ENCODE assay signal across 8 cellular contexts in the genomic region with DNA sequence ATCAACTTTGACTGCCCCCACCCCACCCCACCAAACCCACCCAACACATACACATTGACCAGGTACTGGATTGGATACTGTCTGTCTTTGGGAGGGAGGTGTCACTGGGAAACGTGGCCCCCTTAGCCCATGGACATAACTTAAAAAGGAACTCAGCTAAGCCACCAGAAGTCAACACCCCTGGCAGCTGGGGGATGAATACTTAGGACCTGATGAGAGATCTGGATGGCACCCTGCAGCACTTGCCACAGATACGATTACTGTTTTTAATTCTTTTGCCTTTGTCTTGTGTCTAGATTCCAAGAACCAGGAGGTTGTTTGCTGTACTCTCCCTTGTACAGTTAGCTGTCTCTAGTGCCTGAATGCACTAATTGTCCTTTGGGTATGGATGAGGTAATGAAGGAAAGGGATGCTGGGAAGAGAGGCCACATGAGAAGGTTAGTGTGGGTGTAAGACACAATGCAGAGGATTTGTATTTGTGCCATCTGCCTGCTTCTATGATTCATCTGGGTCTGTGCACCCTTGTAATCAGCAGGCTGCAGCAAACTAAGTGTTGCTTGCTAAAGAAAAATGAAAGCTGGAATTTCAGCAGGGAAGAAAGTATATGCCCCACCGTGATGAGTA.
DNase-seq lines count a peak whose midpoint lies in the region; ATAC-seq and TF ChIP-seq lines count a peak whose summit lies in the region.

No MANE protein-coding gene starts in this region.

- TF ChIP-seq CTCF in AG04449 (IDR thresholded peaks at IDR 0.05; ENCODE audit: insufficient read depth, low read length, missing control alignments) (no peak), thyroid gland (IDR thresholded peaks at IDR 0.05) (no peak)

- H3K4me1 ChIP-seq in thyroid gland = peaks cover 36 to 40% of the 10 kb centered on the region in 2 donors

- intact Hi-C loops in thyroid gland (cut with DNase I) = loop anchor here (10.0 kb wide), 1 partner anchor 124 kb away; no protein-coding TSS in a partner anchor

- CTCF ChIA-PET in AG04449 (lab: Yijun Ruan, JAX) = interaction anchor here (1.0 kb wide), 1 partner anchor 13 kb away, joined by 4 read pairs; no protein-coding TSS in a partner anchor

- DNase-seq in AG04449 (ENCODE audit: low read depth, low spot score) (peak; percentile 74), LHCN-M2 (ENCODE audit: low read depth) (peak; percentile 85), caudate nucleus (lab: John Stamatoyannopoulos, UW) (peak in 41 of 61 donors; percentile 4 to 83 (median 51)), kidney tubule cell (ENCODE audit: low spot score) (peak; percentile 76), DMS79 (lab: John Stamatoyannopoulos, UW) (no peak), thyroid gland (no peak)
- DNase-seq in stimulated activated CD4-positive, alpha-beta T cell treated with anti-CD3 and anti-CD28 coated beads, Interleukin-4, amount 100 ng/mL, for 24 hours = no peak

- H3K4me3 ChIP-seq in AG04449 (ENCODE audit: low read depth, low read length) = no peak overlapping the region
- no peak overlapping the region for H3K4me3 ChIP-seq in thyroid gland (replicated peaks in 1 of 3)

- WGBS in thyroid gland, 2 donors = 76 to 93% methylated on average over 3 of the region's 3 CpGs

- no peak for TF ChIP-seq POLR2A in thyroid gland (IDR thresholded peaks at IDR 0.05)

- H3K27ac ChIP-seq in caudate nucleus (ENCODE audit: low read depth, low read length) (peak overlapping the region; percentile 91), thyroid gland (no peak overlapping the region)

- POLR2A ChIA-PET in AG04449 (lab: Yijun Ruan, JAX) = no interaction called here

- H3K9me3 ChIP-seq in thyroid gland = no peaks in the 10 kb centered on the region

- H3K36me3 ChIP-seq in thyroid gland = no peaks in the 10 kb centered on the region

- H3K27me3 ChIP-seq in thyroid gland = no peaks in the 10 kb centered on the region

- no peak for ATAC-seq in activated CD4-positive, CD25-positive, alpha-beta regulatory T cell treated with anti-CD3 and anti-CD28 coated beads, Interleukin-2, amount 50 U/mL, for 24 hours

Comparison
In these comparisons a context has a peak if more than half of its experiments do, and no peak if none do; other contexts are left out.
1. DNase-seq: peak in AG04449 (single experiment), LHCN-M2 (single experiment), caudate nucleus (41 of 61) and kidney tubule cell (single experiment); none in DMS79 (single experiment), stimulated activated CD4-positive, alpha-beta T cell treated with anti-CD3 and anti-CD28 coated beads, Interleukin-4, amount 100 ng/mL, for 24 hours (single experiment) and thyroid gland (0 of 2).